Comparison of ENCODE assay signal across 8 cellular contexts in genomic region chr7:74173491-74173865, GRCh38. TPM values are rescaled to one million over a fixed set of nuclear protein-coding genes. Genes with fewer than 3 reads are reported as not detected.
A peak's percentile ranks its signal among the peaks of the same experiment; 100 is the strongest.
DNase-seq lines count a peak whose midpoint lies in the region; ATAC-seq and TF ChIP-seq lines count a peak whose summit lies in the region.

No MANE protein-coding gene starts in this region.

- H3K36me3 Mint-ChIP-seq in chondrocyte (ENCODE audit: low read depth) (peaks cover 2% of the 10 kb centered on the region), natural killer cell (no peaks in the 10 kb centered on the region)

- ATAC-seq in natural killer cell (no peak), HG03135 (IDR thresholded peaks at IDR 0.05; ENCODE audit: unreplicated experiment) (no peak)

- no peaks in the 10 kb centered on the region for H3K9me2 ChIP-seq in Karpas-422 (replicated peaks; ENCODE audit: insufficient read depth, low read length)

- no peaks in the 10 kb centered on the region for H3K9me3 ChIP-seq in Karpas-422 (ENCODE audit: low read length)

- H3K36me3 ChIP-seq in Karpas-422 (ENCODE audit: insufficient read depth, low read length) = peaks cover 17% of the 10 kb centered on the region; the same call in 1 of the 2 replicates

- peak overlapping the region; percentile 83 for H3K4me3 Mint-ChIP-seq in chondrocyte (ENCODE audit: unreplicated experiment)
- H3K4me3 Mint-ChIP-seq in natural killer cell = peak overlapping the region; percentile 89

- no peaks in the 10 kb centered on the region for H3K27me3 Mint-ChIP-seq in chondrocyte (ENCODE audit: low read depth)
- no peaks in the 10 kb centered on the region for H3K27me3 Mint-ChIP-seq in natural killer cell (ENCODE audit: low read depth in 2 of 2)

- intact Hi-C loops in natural killer cell (cut with micrococcal nuclease) = loop anchor here (5.0 to 10.0 kb wide), 2 partner anchors 81 to 109 kb away; no protein-coding TSS in a partner anchor

- peaks cover 39% of the 10 kb centered on the region for H4K20me1 ChIP-seq in Karpas-422 (ENCODE audit: insufficient read depth, low read depth, low read length)

- H2AFZ ChIP-seq in Karpas-422 (ENCODE audit: low read length) = peak overlapping the region; percentile 14; the same call in 1 of the 2 replicates

- peaks cover 46% of the 10 kb centered on the region for H3K4me1 Mint-ChIP-seq in chondrocyte (ENCODE audit: low read depth)
- peaks cover 32% of the 10 kb centered on the region in 2 donors for H3K4me1 Mint-ChIP-seq in natural killer cell

- H3K27ac ChIP-seq in Karpas-422 (ENCODE audit: low read length) = peak overlapping the region; percentile 57

- H3K9ac ChIP-seq in Karpas-422 (ENCODE audit: low read length) = peak overlapping the region; percentile 87

- H3K9me3 Mint-ChIP-seq in chondrocyte (ENCODE audit: low read depth) = no peaks in the 10 kb centered on the region
- H3K9me3 Mint-ChIP-seq in natural killer cell = no peaks in the 10 kb centered on the region

- H3K27ac Mint-ChIP-seq in chondrocyte (ENCODE audit: unreplicated experiment) (peak overlapping the region; percentile 94), natural killer cell (peak overlapping the region; percentile 91 to 92)

- peaks cover 44% of the 10 kb centered on the region for H3K4me1 ChIP-seq in Karpas-422 (ENCODE audit: low read length)

- peak overlapping the region; percentile 67 for H3K4me3 ChIP-seq in GM12875 (ENCODE audit: low read depth, low read length)
- H3K4me3 ChIP-seq in Karpas-422 (ENCODE audit: low read length) = peak overlapping the region; percentile 85

- no peaks in the 10 kb centered on the region for H3K27me3 ChIP-seq in Karpas-422 (ENCODE audit: low read length)

- H3K79me2 ChIP-seq in Karpas-422 (ENCODE audit: low read length) = peaks cover 41% of the 10 kb centered on the region

- H3K4me2 ChIP-seq in Karpas-422 (ENCODE audit: low read depth, low read length, poor library complexity, severe bottlenecking) = peak overlapping the region; percentile 98

- TF ChIP-seq CTCF in GM12875 (IDR thresholded peaks at IDR 0.05; ENCODE audit: borderline replicate concordance, insufficient read depth, low read depth, low read length) (no peak), chondrocyte (IDR thresholded peaks at IDR 0.05) (no peak), natural killer cell (IDR thresholded peaks at IDR 0.05) (no peak), GM20000 (IDR thresholded peaks at IDR 0.05; ENCODE audit: extremely low read depth, missing control alignments) (no peak)

- no peak for DNase-seq in Karpas-422
- no peak for DNase-seq in chondrocyte (ENCODE audit: low spot score)
- DNase-seq in natural killer cell = no peak
- DNase-seq in A172 (ENCODE audit: low spot score) = no peak
- no peak for DNase-seq in GM20000 (ENCODE audit: low spot score)
- DNase-seq in C1 segment of cervical spinal cord (lab: John Stamatoyannopoulos, UW) = no peak

RNA-seq across cellular contexts. Expression of gene EIF4H, which starts 0.7 kb away (rescaled TPM):
- 200 and 286 TPM in 2 replicates for total RNA-seq in Karpas-422 (2014; rRNA removed; shearing (Covaris generic); ENCODE audit: low replicate concordance)
- 209 to 219 TPM (median 217 TPM) in 3 replicates for total RNA-seq in chondrocyte
- total RNA-seq in natural killer cell = 100 to 1,000 TPM; 286 to 294 (median 294) TPM
- 457 and 480 TPM in 2 replicates for total RNA-seq in A172 (2014; rRNA removed; shearing (Covaris generic))

RNA-seq across cellular contexts. Expression of gene LAT2, which starts 36.3 kb away (rescaled TPM):
- 2.3 and 10.5 TPM in 2 replicates for total RNA-seq in Karpas-422 (2014; rRNA removed; shearing (Covaris generic); ENCODE audit: low replicate concordance)
- total RNA-seq in chondrocyte (0.56 to 1.5 TPM (median 1.2 TPM) in 3 replicates), natural killer cell (100 to 1,000 TPM; 124 to 163 (median 145) TPM)
- 0.84 and 3.3 TPM in 2 replicates for total RNA-seq in A172 (2014; rRNA removed; shearing (Covaris generic))

Comparison
In these comparisons a context has a peak if more than half of its experiments do, and no peak if none do; other contexts are left out.
1. RNA of gene LAT2, which starts 36.3 kb away (total RNA-seq): 124 to 163 TPM in natural killer cell; 0.84 to 3.3 TPM in A172, 2.3 to 10.5 TPM in Karpas-422 and 0.56 to 1.5 TPM in chondrocyte; every median in the first group is over 10 times any median in the second.